25 cellular contexts compared by ENCODE assay signal in the genomic region with DNA sequence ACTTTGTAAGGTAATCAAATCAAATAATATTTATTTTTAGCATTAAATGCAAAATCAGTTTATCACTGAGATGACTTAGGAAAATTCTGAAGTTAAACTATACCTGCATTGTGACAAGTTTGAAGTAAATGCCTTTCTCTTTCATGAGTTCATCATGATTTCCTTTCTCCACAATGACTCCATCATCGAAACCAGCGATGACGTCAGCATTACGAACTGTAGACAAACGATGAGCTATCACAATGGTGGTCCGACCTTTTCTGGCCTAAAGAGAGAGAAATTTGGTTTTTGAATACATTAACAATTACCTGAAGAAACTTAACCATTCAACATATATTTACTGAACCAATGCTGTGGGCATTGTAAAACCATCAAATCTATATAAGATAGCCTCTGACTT. TPM values are rescaled to one million over a fixed set of nuclear protein-coding genes. Genes with fewer than 3 reads are reported as not detected.
"Had no signal": no experiment of that assay in that cellular context is flagged by ENCODE, and none has a peak within 500 bp of the region (broad histone marks: within the 10 kb centered on the region; RNA-seq: fewer than 3 reads in every experiment).

No MANE protein-coding gene starts in this region.

- H3K36me3 Mint-ChIP-seq: mesothelial cell of epicardium had no signal

- DNase-seq: dermis blood vessel endothelial cell; dorsolateral prefrontal cortex; effector CD4-positive, alpha-beta T cell; effector memory CD4-positive, alpha-beta T cell; foreskin keratinocyte; heart left ventricle; hypothalamus; immature natural killer cell; left cardiac atrium; left lung; left ventricle myocardium superior; lower lobe of right lung; mesenchymal stem cell; mucosa of descending colon; naive B cell had no signal

- ATAC-seq: foreskin keratinocyte, gastroesophageal sphincter, heart left ventricle, left cardiac atrium, left lung, left ventricle myocardium superior, lower lobe of right lung, mucosa of descending colon had no signal

- H3K4me3 Mint-ChIP-seq: immature natural killer cell, mesothelial cell of epicardium, naive B cell had no signal

- H3K27ac Mint-ChIP-seq: immature natural killer cell, mesothelial cell of epicardium, naive B cell had no signal

- H3K4me2 ChIP-seq: hepatocyte had no signal

- H3K79me2 ChIP-seq: hepatocyte had no signal

- H3K4me3 ChIP-seq: coronary artery, dorsolateral prefrontal cortex, esophagus muscularis mucosa, gastroesophageal sphincter, heart left ventricle, hepatocyte, left lung, lower lobe of right lung, mucosa of descending colon had no signal

- FAIRE-seq: colon, endothelial cell of umbilical vein, frontal cortex, keratinocyte had no signal

- H3K27ac ChIP-seq: coronary artery, dorsolateral prefrontal cortex, esophagus muscularis mucosa, foreskin keratinocyte, gastroesophageal sphincter, heart left ventricle, hepatocyte, left lung, lower lobe of right lung had no signal

- H3K36me3 ChIP-seq: gastroesophageal sphincter, left lung, lower lobe of right lung had no signal

- H3K9me3 Mint-ChIP-seq: immature natural killer cell, mesothelial cell of epicardium had no signal

- H3K9me3 ChIP-seq: esophagus muscularis mucosa, gastroesophageal sphincter, heart left ventricle, left lung, lower lobe of right lung, mucosa of descending colon had no signal

- H3K4me1 Mint-ChIP-seq: immature natural killer cell, mesothelial cell of epicardium, naive B cell had no signal

- H3K27me3 Mint-ChIP-seq: naive B cell had no signal

- H3K27me3 ChIP-seq: dorsolateral prefrontal cortex, esophagus muscularis mucosa, foreskin keratinocyte, gastroesophageal sphincter, heart left ventricle, hepatocyte, left lung had no signal

- H3K4me1 ChIP-seq: esophagus muscularis mucosa, foreskin keratinocyte, gastroesophageal sphincter, heart left ventricle, left lung, lower lobe of right lung had no signal

- H2AFZ ChIP-seq: hepatocyte had no signal

RNA-seq across cellular contexts. Expression of a gene that starts 54.9 kb away (rescaled TPM):
- total RNA-seq: foreskin keratinocyte, myocyte had no signal
- polyA plus RNA-seq: foreskin keratinocyte had no signal
